10 cellular contexts compared by ENCODE assay signal in the genomic region with DNA sequence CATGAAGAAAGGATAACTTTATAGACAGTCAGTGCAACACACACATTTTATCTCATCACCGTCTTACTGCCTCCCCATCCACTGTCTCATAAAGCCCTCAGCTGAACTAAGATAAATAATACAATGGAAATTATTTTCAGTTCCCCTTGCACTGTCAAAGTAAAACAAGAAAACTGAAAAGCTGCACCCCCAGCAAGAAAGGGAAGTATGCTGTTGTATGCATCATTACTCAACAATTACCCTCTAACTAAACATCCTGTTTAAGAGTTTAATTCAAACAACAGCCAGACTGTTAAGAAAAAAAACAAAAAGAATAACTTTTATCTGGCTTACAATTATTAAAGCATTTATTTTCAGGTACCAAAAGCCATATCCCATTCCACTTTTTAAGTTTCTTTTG. TPM values are rescaled to one million over a fixed set of nuclear protein-coding genes. Genes with fewer than 3 reads are reported as not detected.
DNase-seq lines count a peak whose midpoint lies in the region; ATAC-seq and TF ChIP-seq lines count a peak whose summit lies in the region.
"Had no signal": no experiment of that assay in that cellular context is flagged by ENCODE, and none has a peak within 500 bp of the region (broad histone marks: within the 10 kb centered on the region; RNA-seq: fewer than 3 reads in every experiment).

No MANE protein-coding gene starts in this region.

- POLR2A ChIA-PET in naive thymus-derived CD4-positive, alpha-beta T cell (lab: Charles Lee), result no interaction called here
- POLR2A ChIA-PET in RWPE1 (lab: Yijun Ruan, JAX; ENCODE audit: low non-redundant PET), result no interaction called here

- H3K9me3 ChIP-seq in naive thymus-derived CD4-positive, alpha-beta T cell (ENCODE audit: control insufficient read depth in 2 of 3, low read length in 3 of 3), result no peaks in the 10 kb centered on the region
- H3K9me3 ChIP-seq: Peyer's patch had no signal

- peaks cover 6 to 47% (median 7%) of the 10 kb centered on the region in 3 experiments for H3K36me3 ChIP-seq in naive thymus-derived CD4-positive, alpha-beta T cell (ENCODE audit: control insufficient read depth in 2 of 3, insufficient read depth in 3 of 3, low read length in 3 of 3)

- no peaks in the 10 kb centered on the region for H3K27me3 Mint-ChIP-seq in naive thymus-derived CD4-positive, alpha-beta T cell
- H3K27me3 Mint-ChIP-seq in nephron progenitor cell (ENCODE audit: low read depth, poor library complexity), result peaks cover 3% of the 10 kb centered on the region
- H3K27me3 Mint-ChIP-seq: central memory CD8-positive, alpha-beta T cell had no signal

- no peaks in the 10 kb centered on the region for H3K4me1 ChIP-seq in naive thymus-derived CD4-positive, alpha-beta T cell (ENCODE audit: control insufficient read depth in 2 of 2, insufficient read depth in 2 of 2, low read length in 2 of 2)

- H3K4me3 ChIP-seq in naive thymus-derived CD4-positive, alpha-beta T cell (ENCODE audit: low read length), result no peak overlapping the region
- H3K4me3 ChIP-seq: Peyer's patch had no signal

- intact Hi-C loops in naive thymus-derived CD4-positive, alpha-beta T cell (cut with micrococcal nuclease), result no loop called here

- H3K27ac ChIP-seq in naive thymus-derived CD4-positive, alpha-beta T cell (ENCODE audit: low read depth, low read length), result no peak overlapping the region
- no peak overlapping the region for H3K27ac ChIP-seq in RWPE1

- H3K36me3 Mint-ChIP-seq in naive thymus-derived CD4-positive, alpha-beta T cell, result peaks cover 4 to 51% (median 16%) of the 10 kb centered on the region in 5 donors
- H3K36me3 Mint-ChIP-seq in nephron progenitor cell (ENCODE audit: low read depth), result peaks cover 48% of the 10 kb centered on the region

- DNase-seq in NAMALWA (ENCODE audit: low spot score) (peak; percentile 50), nephron progenitor cell (no peak), RWPE1 (ENCODE audit: low spot score) (no peak), superior temporal gyrus (ENCODE audit: extremely low spot score) (no peak), NCI-H2107 treated with DMSO at 0.1 percent for 48 hours (lab: John Stamatoyannopoulos, UW; ENCODE audit: unreplicated experiment) (no peak)
- no peak for DNase-seq in naive thymus-derived CD4-positive, alpha-beta T cell

- no peaks in the 10 kb centered on the region for H3K9me3 Mint-ChIP-seq in naive thymus-derived CD4-positive, alpha-beta T cell
- H3K9me3 Mint-ChIP-seq in nephron progenitor cell, result no peaks in the 10 kb centered on the region
- H3K9me3 Mint-ChIP-seq: central memory CD8-positive, alpha-beta T cell had no signal

- H3K27ac Mint-ChIP-seq in naive thymus-derived CD4-positive, alpha-beta T cell, result peak overlapping the region in 1 of 9 donors; percentile 26
- H3K27ac Mint-ChIP-seq in nephron progenitor cell, result no peak overlapping the region

- H3K4me3 Mint-ChIP-seq in naive thymus-derived CD4-positive, alpha-beta T cell, result no peak overlapping the region
- H3K4me3 Mint-ChIP-seq in nephron progenitor cell, result no peak overlapping the region
- H3K4me3 Mint-ChIP-seq: central memory CD8-positive, alpha-beta T cell had no signal

- peaks cover 0 to 7% (median 0%) of the 10 kb centered on the region in 7 donors for H3K4me1 Mint-ChIP-seq in naive thymus-derived CD4-positive, alpha-beta T cell
- peaks cover 10% of the 10 kb centered on the region for H3K4me1 Mint-ChIP-seq in nephron progenitor cell

- H3K27me3 ChIP-seq in naive thymus-derived CD4-positive, alpha-beta T cell (ENCODE audit: control insufficient read depth in 2 of 2, insufficient read depth in 2 of 2, low read length in 2 of 2), result no peaks in the 10 kb centered on the region
- H3K27me3 ChIP-seq: Peyer's patch had no signal

- CTCF ChIA-PET in naive thymus-derived CD4-positive, alpha-beta T cell (lab: Charles Lee), result interaction anchor here (0.9 kb wide), 1 partner anchor 1002 kb away, joined by 3 read pairs; no protein-coding TSS in a partner anchor
- CTCF ChIA-PET in RWPE1 (lab: Yijun Ruan, JAX), result interaction anchor here (0.6 kb wide), 1 partner anchor 33 kb away, joined by 6 read pairs; no protein-coding TSS in a partner anchor

- no peak for TF ChIP-seq CTCF in nephron progenitor cell (IDR thresholded peaks at IDR 0.05)
- TF ChIP-seq CTCF in RWPE1 (conservative IDR thresholded peaks at IDR 0.05; ENCODE audit: low read depth), result no peak

- ATAC-seq in GM18868 (IDR thresholded peaks at IDR 0.05; ENCODE audit: unreplicated experiment) (peak; percentile 87), HG02763 (IDR thresholded peaks at IDR 0.05; ENCODE audit: unreplicated experiment) (peak; percentile 76)
- ATAC-seq in naive thymus-derived CD4-positive, alpha-beta T cell, result peak; percentile 76

RNA-seq across cellular contexts. Expression of gene MPPE1, which starts 25.0 kb away (rescaled TPM):
- total RNA-seq in naive thymus-derived CD4-positive, alpha-beta T cell, result 10 to 100 TPM; 61.9 to 88.0 (median 86.2) TPM
- polyA plus RNA-seq in naive thymus-derived CD4-positive, alpha-beta T cell, result 10 to 100 TPM; 45.6 to 47.7 TPM

RNA-seq across cellular contexts. Expression of gene CHMP1B, which starts 31.9 kb away (rescaled TPM):
- total RNA-seq in naive thymus-derived CD4-positive, alpha-beta T cell, result 100 to 1,000 TPM in 1 of 5 experiments, 10 to 100 TPM in 4; 27.2 to 115 (median 56.1) TPM
- polyA plus RNA-seq in naive thymus-derived CD4-positive, alpha-beta T cell, result 10 to 100 TPM; 52.1 to 54.2 TPM
